In genomic region chr14:38207342-38207741, GRCh38 we compare ENCODE assay signal across 13 cellular contexts. TPM values are rescaled to one million over a fixed set of nuclear protein-coding genes. Genes with fewer than 3 reads are reported as not detected.
DNase-seq lines count a peak whose midpoint lies in the region; ATAC-seq and TF ChIP-seq lines count a peak whose summit lies in the region.
"Had no signal": no experiment of that assay in that cellular context is flagged by ENCODE, and none has a peak within 500 bp of the region (broad histone marks: within the 10 kb centered on the region; RNA-seq: fewer than 3 reads in every experiment).

No MANE protein-coding gene starts in this region.

- H3K27ac ChIP-seq in iPS-18a (ENCODE audit: low read length) = no peak overlapping the region
- H3K27ac ChIP-seq in parathyroid adenoma = no peak overlapping the region
- H3K27ac ChIP-seq: adrenal gland had no signal

- H2AFZ ChIP-seq in parathyroid adenoma = no peak overlapping the region

- TF ChIP-seq CTCF in Calu3 (IDR thresholded peaks at IDR 0.05; ENCODE audit: unreplicated experiment) = no peak
- no peak for TF ChIP-seq CTCF in WTC11 (IDR thresholded peaks at IDR 0.05)
- no peak for TF ChIP-seq CTCF in parathyroid adenoma (IDR thresholded peaks at IDR 0.05)

- BruUV-seq in Calu3 (replicated peaks; lab: Mats Ljungman, UMichigan) = no TSS peak

- H3K4me3 ChIP-seq in iPS-18a (ENCODE audit: low read length) (peak overlapping the region; percentile 54), parathyroid adenoma (ENCODE audit: low read depth, low read length) (no peak overlapping the region)

- H3K4me1 ChIP-seq in iPS-18a (ENCODE audit: control insufficient read depth, low read depth, low read length) (peaks cover 14% of the 10 kb centered on the region), parathyroid adenoma (no peaks in the 10 kb centered on the region)
- H3K4me1 ChIP-seq: adrenal gland had no signal

- H3K4me3 Mint-ChIP-seq in Calu3 (ENCODE audit: low read depth, unreplicated experiment) (peak overlapping the region; percentile 78), WTC11 (0 out of 2 replicates have a peak overlapping the region, but pooled peaks have one; percentile 67)
- no peak overlapping the region for H3K4me3 Mint-ChIP-seq in activated CD4-positive, alpha-beta memory T cell treated with anti-CD3 and anti-CD28 coated beads, Interleukin-2, amount 10 ng/mL, durations not matched to agents 7 days and 5 days
- H3K4me3 Mint-ChIP-seq: B cell; stimulated activated naive B cell treated with anti-CD40 and anti-IgM and Interleukin-4, amounts not matched to agents 10 μg/mL and 1 μg/mL and 100 μg/mL, for 72 hours had no signal

- H3K27me3 ChIP-seq in iPS-18a (ENCODE audit: control insufficient read depth, insufficient read depth, low read length) (peaks cover 74% of the 10 kb centered on the region), parathyroid adenoma (ENCODE audit: control insufficient read depth, insufficient read depth, low read length) (peaks cover 12% of the 10 kb centered on the region)

- DNase-seq in Calu3 = no peak
- no peak for DNase-seq in WTC11 (ENCODE audit: low spot score)
- DNase-seq in NCI-H510A (lab: John Stamatoyannopoulos, UW) = no peak
- DNase-seq in activated CD4-positive, alpha-beta memory T cell treated with anti-CD3 and anti-CD28 coated beads, Interleukin-2, amount 10 ng/mL, durations not matched to agents 7 days and 5 days = no peak
- DNase-seq: activated CD8-positive, alpha-beta memory T cell treated with anti-CD3 and anti-CD28 coated beads, Interleukin-2, amount 50 U/mL, for 4 hours; adrenal gland; SHP77 treated with DMSO at 0.1 percent for 48 hours; stimulated activated naive B cell treated with anti-CD40 and anti-IgM and Interleukin-4, amounts not matched to agents 10 μg/mL and 1 μg/mL and 100 μg/mL, for 72 hours had no signal

- H3K9me3 ChIP-seq in iPS-18a (ENCODE audit: control insufficient read depth, low read depth, low read length) (no peaks in the 10 kb centered on the region), parathyroid adenoma (ENCODE audit: control insufficient read depth, low read length) (peaks cover 2% of the 10 kb centered on the region)

- H3K9ac ChIP-seq in iPS-18a (ENCODE audit: low read length) (no peak overlapping the region), parathyroid adenoma (no peak overlapping the region)

- CTCF ChIA-PET in Calu3 (lab: Charles Lee) (interaction anchor here (0.8 to 1.1 kb wide), 2 partner anchors 10 to 11 kb away, joined by 3 read pairs; no protein-coding TSS in a partner anchor), WTC11 (lab: Charles Lee) (interaction anchor here (0.5 to 1.7 kb wide), 5 partner anchors 41 to 498 kb away, joined by 3 to 8 read pairs (median 4); partner anchors contain the start of gene CLEC14A)
- CTCF ChIA-PET in activated CD4-positive, alpha-beta memory T cell treated with anti-CD3 and anti-CD28 coated beads, Interleukin-2, amount 10 ng/mL, durations not matched to agents 7 days and 5 days (lab: Charles Lee) = no interaction called here

- H3K4me1 Mint-ChIP-seq in Calu3 (ENCODE audit: low read depth, unreplicated experiment) = peaks cover 7% of the 10 kb centered on the region
- peaks cover 49% of the 10 kb centered on the region for H3K4me1 Mint-ChIP-seq in WTC11
- peaks cover 8% of the 10 kb centered on the region for H3K4me1 Mint-ChIP-seq in activated CD4-positive, alpha-beta memory T cell treated with anti-CD3 and anti-CD28 coated beads, Interleukin-2, amount 10 ng/mL, durations not matched to agents 7 days and 5 days
- H3K4me1 Mint-ChIP-seq: B cell had no signal

- H3K27ac Mint-ChIP-seq in Calu3 (ENCODE audit: unreplicated experiment) (no peak overlapping the region), WTC11 (no peak overlapping the region)
- H3K27ac Mint-ChIP-seq in activated CD4-positive, alpha-beta memory T cell treated with anti-CD3 and anti-CD28 coated beads, Interleukin-2, amount 10 ng/mL, durations not matched to agents 7 days and 5 days = no peak overlapping the region
- H3K27ac Mint-ChIP-seq: B cell; stimulated activated naive B cell treated with anti-CD40 and anti-IgM and Interleukin-4, amounts not matched to agents 10 μg/mL and 1 μg/mL and 100 μg/mL, for 72 hours had no signal

- H3K27me3 Mint-ChIP-seq in Calu3 (ENCODE audit: unreplicated experiment) (peaks cover 45% of the 10 kb centered on the region), WTC11 (ENCODE audit: low read depth) (peaks cover 81% of the 10 kb centered on the region)
- H3K27me3 Mint-ChIP-seq in activated CD4-positive, alpha-beta memory T cell treated with anti-CD3 and anti-CD28 coated beads, Interleukin-2, amount 10 ng/mL, durations not matched to agents 7 days and 5 days = peaks cover 60% of the 10 kb centered on the region

- POLR2A ChIA-PET in WTC11 (lab: Charles Lee) = interaction anchor here (0.5 to 1.8 kb wide), 8 partner anchors 8 to 393 kb away, joined by 3 to 7 read pairs (median 3); no protein-coding TSS in a partner anchor
- POLR2A ChIA-PET in activated CD4-positive, alpha-beta memory T cell treated with anti-CD3 and anti-CD28 coated beads, Interleukin-2, amount 10 ng/mL, durations not matched to agents 7 days and 5 days (lab: Charles Lee) = no interaction called here

- H3K36me3 Mint-ChIP-seq in Calu3 (ENCODE audit: insufficient read depth, unreplicated experiment) (peaks cover 14% of the 10 kb centered on the region), WTC11 (peaks cover 2% of the 10 kb centered on the region; the same call in 1 of the 2 replicates)
- peaks cover 4% of the 10 kb centered on the region for H3K36me3 Mint-ChIP-seq in activated CD4-positive, alpha-beta memory T cell treated with anti-CD3 and anti-CD28 coated beads, Interleukin-2, amount 10 ng/mL, durations not matched to agents 7 days and 5 days (ENCODE audit: low read depth)

- no peaks in the 10 kb centered on the region for H3K79me2 ChIP-seq in parathyroid adenoma

- ATAC-seq in WTC11 (no peak), HG02571 (IDR thresholded peaks at IDR 0.05; ENCODE audit: unreplicated experiment) (no peak), GM21576 (IDR thresholded peaks at IDR 0.05; ENCODE audit: unreplicated experiment) (no peak)
- ATAC-seq: stimulated activated naive B cell treated with anti-CD40 and anti-IgM and Interleukin-4, amounts not matched to agents 10 μg/mL and 1 μg/mL and 100 μg/mL, for 72 hours had no signal

- H3K36me3 ChIP-seq in iPS-18a (ENCODE audit: control insufficient read depth, low read depth, low read length) (no peaks in the 10 kb centered on the region), parathyroid adenoma (ENCODE audit: control insufficient read depth, insufficient read depth, low read length) (no peaks in the 10 kb centered on the region)
- H3K36me3 ChIP-seq: adrenal gland had no signal

- peak overlapping the region; percentile 5 for H3K4me2 ChIP-seq in parathyroid adenoma (ENCODE audit: low read length)

- intact Hi-C loops in Calu3 (cut with micrococcal nuclease; ENCODE audit: unreplicated experiment) = no loop called here

- H3K9me3 Mint-ChIP-seq in Calu3 (ENCODE audit: low read depth, unreplicated experiment) (peaks cover 2% of the 10 kb centered on the region), WTC11 (peaks cover 7% of the 10 kb centered on the region)
- no peaks in the 10 kb centered on the region for H3K9me3 Mint-ChIP-seq in activated CD4-positive, alpha-beta memory T cell treated with anti-CD3 and anti-CD28 coated beads, Interleukin-2, amount 10 ng/mL, durations not matched to agents 7 days and 5 days

TF ChIP-seq in WTC11, 78 proteins besides CTCF, POLR2A, EP300 and RAD21 (continues in another document):
- TF ChIP-seq ZNF512 (CRISPR knock-in tag; IDR thresholded peaks at IDR 0.05; ENCODE audit: borderline replicate concordance) (no peak), ATF2 (CRISPR knock-in tag; IDR thresholded peaks at IDR 0.05; ENCODE audit: borderline replicate concordance, low read depth) (no peak), NFATC4 (CRISPR knock-in tag; IDR thresholded peaks at IDR 0.05) (peak; percentile 71; the same call in 1 of the 2 replicates), MXD4 (CRISPR knock-in tag; IDR thresholded peaks at IDR 0.05; ENCODE audit: borderline replicate concordance) (no peak), ESRRA (CRISPR knock-in tag; IDR thresholded peaks at IDR 0.05; ENCODE audit: borderline replicate concordance) (no peak), ELF4 (CRISPR knock-in tag; IDR thresholded peaks at IDR 0.05; ENCODE audit: low read depth) (no peak), RORB (CRISPR knock-in tag; IDR thresholded peaks at IDR 0.05) (no peak), ZNF138 (CRISPR knock-in tag; conservative IDR thresholded peaks at IDR 0.05) (no peak)

RNA-seq across cellular contexts. Expression of gene SSTR1, which starts 0.4 kb away (rescaled TPM):
- total RNA-seq in Calu3 (2022) = 0.24 TPM in 2 replicates
- 1.7 to 1.9 TPM (median 1.7 TPM) in 3 replicates for total RNA-seq in WTC11 (2021)
- not detected for total RNA-seq in activated CD4-positive, alpha-beta memory T cell treated with anti-CD3 and anti-CD28 coated beads, Interleukin-2, amount 10 ng/mL, durations not matched to agents 7 days and 5 days
- total RNA-seq: B cell had no signal

RNA-seq across cellular contexts. Expression of gene CLEC14A, which starts 48.6 kb away (rescaled TPM):
- total RNA-seq in Calu3 (2022) (not detected in 2 replicates), WTC11 (2021) (0.09 to 0.23 TPM (median 0.15 TPM) in 3 replicates)
- total RNA-seq in activated CD4-positive, alpha-beta memory T cell treated with anti-CD3 and anti-CD28 coated beads, Interleukin-2, amount 10 ng/mL, durations not matched to agents 7 days and 5 days = not detected
- total RNA-seq: B cell had no signal
